ENCODE assay signal across 1 cellular context in genomic region chr16:49628148-49628547, GRCh38.
TF ChIP-seq lines count a peak whose summit lies in the region.

No MANE protein-coding gene starts in this region.

TF ChIP-seq in IMR-90, 13 proteins besides CTCF, POLR2A, EP300 and RAD21 (continued from another document):
- no peak for TF ChIP-seq BHLHE40 (IDR thresholded peaks at IDR 0.05; ENCODE audit: low read depth, low read length)
- no peak for TF ChIP-seq MAZ (IDR thresholded peaks at IDR 0.05; ENCODE audit: borderline replicate concordance, low read depth, low read length)
- TF ChIP-seq CHD1 (IDR thresholded peaks at IDR 0.05; ENCODE audit: low read depth, low read length), result no peak
- TF ChIP-seq SMC3 (IDR thresholded peaks at IDR 0.05; ENCODE audit: low read depth, low read length), result no peak
- TF ChIP-seq FOS (IDR thresholded peaks at IDR 0.05; ENCODE audit: low read depth, low read length), result no peak
- TF ChIP-seq USF2 (IDR thresholded peaks at IDR 0.05; ENCODE audit: low read depth, low read length), result no peak
